ENCODE assay signal across 8 cellular contexts in genomic region chr11:123195182-123196059, GRCh38. TPM values are rescaled to one million over a fixed set of nuclear protein-coding genes. Genes with fewer than 3 reads are reported as not detected.
A peak's percentile ranks its signal among the peaks of the same experiment; 100 is the strongest.
DNase-seq lines count a peak whose midpoint lies in the region; ATAC-seq and TF ChIP-seq lines count a peak whose summit lies in the region.

CLMP (minus strand) TSS chr11:123195248; CDS start chr11:123194940, 308 bp downstream.

- peaks cover 4% of the 10 kb centered on the region for H3K4me1 Mint-ChIP-seq in memory B cell

- peaks cover 31% of the 10 kb centered on the region for H3K79me2 ChIP-seq in PC-9 (ENCODE audit: low read depth)

- H3K9me3 ChIP-seq in PC-9 (ENCODE audit: insufficient read depth, low read depth) (no peaks in the 10 kb centered on the region), thoracic aorta (no peaks in the 10 kb centered on the region)

- no peak for ATAC-seq in memory B cell (ENCODE audit: low read depth)
- peak; percentile 59 for ATAC-seq in thoracic aorta (ENCODE audit: insufficient number of reproducible peaks, low FRiP score, low read depth)
- ATAC-seq in GM21825 (IDR thresholded peaks at IDR 0.05; ENCODE audit: unreplicated experiment), result no peak
- ATAC-seq in GM19397 (IDR thresholded peaks at IDR 0.05; ENCODE audit: unreplicated experiment), result no peak

- H3K9me3 Mint-ChIP-seq in memory B cell, result no peaks in the 10 kb centered on the region

- no peaks in the 10 kb centered on the region for H4K20me1 ChIP-seq in PC-9 (ENCODE audit: insufficient read depth)

- H3K27ac ChIP-seq in PC-9, result peak within 1 kb of the TSS; percentile 50
- H3K27ac ChIP-seq in thoracic aorta, result peak within 1 kb of the TSS; percentile 90 to 94

- peak within 1 kb of the TSS; percentile 61 for H3K4me3 ChIP-seq in PC-9
- peak within 1 kb of the TSS; percentile 77 for H3K4me3 ChIP-seq in thoracic aorta

- TF ChIP-seq CTCF in PC-9 (conservative IDR thresholded peaks at IDR 0.05) (no peak), thoracic aorta (IDR thresholded peaks at IDR 0.05) (no peak)

- H3K4me1 ChIP-seq in PC-9 (replicated peaks; ENCODE audit: insufficient read depth), result peaks cover 45% of the 10 kb centered on the region
- peaks cover 8 to 42% of the 10 kb centered on the region in 2 donors for H3K4me1 ChIP-seq in thoracic aorta (ENCODE audit: control insufficient read depth in 1 of 2, low read depth in 2 of 2)

- BruUV-seq in PC-9 (replicated peaks; lab: Mats Ljungman, UMichigan), result no TSS peak

- H3K27me3 ChIP-seq in PC-9 (ENCODE audit: insufficient read depth, low read depth) (no peaks in the 10 kb centered on the region), thoracic aorta (replicated peaks; ENCODE audit: insufficient read depth) (no peaks in the 10 kb centered on the region)

- H3K9me2 ChIP-seq in PC-9 (ENCODE audit: insufficient read depth), result no peaks in the 10 kb centered on the region

- peak within 1 kb of the TSS; percentile 87 for H2AFZ ChIP-seq in PC-9

- H3K36me3 ChIP-seq in PC-9 (ENCODE audit: low read depth), result no peaks in the 10 kb centered on the region
- no peaks in the 10 kb centered on the region for H3K36me3 ChIP-seq in thoracic aorta

- H3K4me3 Mint-ChIP-seq in memory B cell, result peak within 1 kb of the TSS; percentile 57

- no peaks in the 10 kb centered on the region for H3K36me3 Mint-ChIP-seq in memory B cell

- DNase-seq in GM03348 (ENCODE audit: low spot score) (peak; percentile 86), PC-9 (no peak), ecto neural progenitor cell (ENCODE audit: low spot score) (peak; percentile 71), memory B cell (ENCODE audit: low spot score in 2 of 2) (no peak), thoracic aorta (ENCODE audit: low spot score) (no peak), superior temporal gyrus (ENCODE audit: extremely low spot score) (no peak)

- peak within 1 kb of the TSS; percentile 81 for H3K4me2 ChIP-seq in PC-9

- CTCF ChIA-PET in PC-9 (lab: Charles Lee), result no interaction called here

- peaks cover 14% of the 10 kb centered on the region; the same call in 1 of the 2 replicates for H3F3A ChIP-seq in PC-9 (ENCODE audit: insufficient read depth, low read depth)

- no peak within 1 kb of the TSS for H3K27ac Mint-ChIP-seq in memory B cell

- intact Hi-C loops in PC-9 (cut with micrococcal nuclease; ENCODE audit: unreplicated experiment), result no loop called here

- H3K27me3 Mint-ChIP-seq in memory B cell, result peaks cover 26% of the 10 kb centered on the region

- POLR2A ChIA-PET in PC-9 (lab: Charles Lee; ENCODE audit: unreplicated experiment), result interaction anchor here (0.6 kb wide), 1 partner anchor 1551 kb away, joined by 6 read pairs; no protein-coding TSS in a partner anchor

RNA-seq across cellular contexts. Expression of gene CLMP, which starts in this region (rescaled TPM):
- total RNA-seq in PC-9 (2021) (5.4 and 6.1 TPM in 2 replicates), thoracic aorta (100 to 1,000 TPM in 1 of 2 donors, 10 to 100 TPM in 1; 48.3 to 126 TPM)

Comparison
In these comparisons a context has a peak if more than half of its experiments do, and no peak if none do; other contexts are left out.
1. DNase-seq: peak in GM03348 (single experiment) and ecto neural progenitor cell (single experiment); none in PC-9 (0 of 2), memory B cell (0 of 2), thoracic aorta (single experiment) and superior temporal gyrus (single experiment).